12 cellular contexts compared by ENCODE assay signal in the genomic region with DNA sequence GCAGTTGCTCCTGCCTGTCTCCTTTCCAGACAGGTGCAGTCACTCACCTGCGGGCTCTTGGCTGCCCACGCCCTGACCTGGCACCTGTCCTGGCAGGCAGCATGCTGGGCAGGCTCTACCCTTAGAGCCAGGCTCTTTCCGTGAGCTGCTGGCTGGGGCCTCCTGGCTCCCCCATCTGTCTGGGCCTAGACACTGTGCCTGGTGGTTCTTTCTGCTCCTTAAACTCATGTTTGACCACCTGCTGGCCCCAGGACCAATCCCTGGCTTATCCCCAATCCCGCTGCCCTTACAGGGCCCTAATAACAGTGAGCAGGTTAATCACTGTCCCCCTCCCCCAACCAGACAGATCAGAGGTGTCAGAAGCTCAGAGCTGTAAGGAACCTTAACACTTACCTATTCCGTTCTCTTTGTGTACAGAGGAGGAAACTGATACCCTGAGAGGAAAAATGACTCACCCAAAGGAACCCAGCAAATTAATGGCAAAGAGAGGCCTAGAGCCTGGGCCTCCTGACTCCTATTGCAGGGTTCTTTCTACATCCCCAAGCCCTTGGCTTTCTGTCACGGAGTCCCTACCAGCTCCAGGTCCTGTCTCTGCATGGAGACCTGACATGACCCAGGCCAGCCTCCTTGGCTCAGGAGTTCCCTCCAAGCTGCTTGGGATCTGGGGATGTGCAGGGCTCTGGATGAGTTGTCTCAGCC. TPM values are rescaled to one million over a fixed set of nuclear protein-coding genes. Genes with fewer than 3 reads are reported as not detected.
DNase-seq lines count a peak whose midpoint lies in the region; ATAC-seq lines count a peak whose summit lies in the region.
"Had no signal": no experiment of that assay in that cellular context is flagged by ENCODE, and none has a peak within 500 bp of the region (broad histone marks: within the 10 kb centered on the region; RNA-seq: fewer than 3 reads in every experiment).

No MANE protein-coding gene starts in this region.

- no peaks in the 10 kb centered on the region for H3K27me3 Mint-ChIP-seq in CD8-positive, alpha-beta memory T cell
- H3K27me3 Mint-ChIP-seq in IgD-negative memory B cell: peaks cover 2% of the 10 kb centered on the region
- no peaks in the 10 kb centered on the region for H3K27me3 Mint-ChIP-seq in T-helper 17 cell

- peaks cover 39 to 57% (median 52%) of the 10 kb centered on the region in 3 donors for H3K4me1 Mint-ChIP-seq in CD8-positive, alpha-beta memory T cell
- H3K4me1 Mint-ChIP-seq in IgD-negative memory B cell (peaks cover 47 to 49% (median 48%) of the 10 kb centered on the region in 3 donors), T-helper 17 cell (peaks cover 41% of the 10 kb centered on the region)

- CTCF ChIA-PET in CD8-positive, alpha-beta memory T cell (lab: Charles Lee): interaction anchor here (1.1 kb wide), 1 partner anchor 20 kb away, joined by 3 read pairs; no protein-coding TSS in a partner anchor

- no peaks in the 10 kb centered on the region for H3K9me3 ChIP-seq in CD8-positive, alpha-beta memory T cell (ENCODE audit: low read length)
- no peaks in the 10 kb centered on the region for H3K9me3 ChIP-seq in T-helper 17 cell (ENCODE audit: control insufficient read depth, low read length, poor library complexity, severe bottlenecking)

- no peak for ATAC-seq in T-helper 17 cell
- no peak for ATAC-seq in HG03457 (IDR thresholded peaks at IDR 0.05; ENCODE audit: unreplicated experiment)

- H3K4me1 ChIP-seq in CD8-positive, alpha-beta memory T cell (ENCODE audit: insufficient read depth, low read length): peaks cover 48% of the 10 kb centered on the region

- H3K27ac ChIP-seq in CD8-positive, alpha-beta memory T cell (ENCODE audit: low read depth, low read length): no peak overlapping the region
- H3K27ac ChIP-seq: SK-N-MC had no signal

- POLR2A ChIA-PET in CD8-positive, alpha-beta memory T cell (lab: Charles Lee): interaction anchor here (0.5 kb wide), 1 partner anchor 7 kb away, joined by 4 read pairs; no protein-coding TSS in a partner anchor

- no peak overlapping the region for H3K4me3 ChIP-seq in CD8-positive, alpha-beta memory T cell (ENCODE audit: low read length)
- H3K4me3 ChIP-seq: SK-N-MC had no signal

- H3K27ac Mint-ChIP-seq in CD8-positive, alpha-beta memory T cell: peak overlapping the region in 7 of 8 donors; percentile 64 to 94 (median 87)
- H3K27ac Mint-ChIP-seq in IgD-negative memory B cell (peak overlapping the region; percentile 94 to 97 (median 94)), T-helper 17 cell (peak overlapping the region; percentile 100)

- no peak overlapping the region for H3K4me3 Mint-ChIP-seq in CD8-positive, alpha-beta memory T cell
- H3K4me3 Mint-ChIP-seq in IgD-negative memory B cell: peak overlapping the region in 3 of 4 donors; percentile 96
- no peak overlapping the region for H3K4me3 Mint-ChIP-seq in T-helper 17 cell

- peaks cover 0 to 5% (median 3%) of the 10 kb centered on the region in 5 donors for H3K9me3 Mint-ChIP-seq in CD8-positive, alpha-beta memory T cell
- no peaks in the 10 kb centered on the region for H3K9me3 Mint-ChIP-seq in IgD-negative memory B cell

- peaks cover 0 to 7% (median 0%) of the 10 kb centered on the region in 3 donors for H3K36me3 Mint-ChIP-seq in CD8-positive, alpha-beta memory T cell
- peaks cover 22% of the 10 kb centered on the region for H3K36me3 Mint-ChIP-seq in IgD-negative memory B cell
- H3K36me3 Mint-ChIP-seq in T-helper 17 cell (ENCODE audit: low read depth): peaks cover 4% of the 10 kb centered on the region

- DNase-seq in CD8-positive, alpha-beta memory T cell: no peak
- DNase-seq in T-helper 17 cell (no peak), iris pigment epithelial cell (ENCODE audit: low read depth) (peak; percentile 32), amygdala (lab: John Stamatoyannopoulos, UW) (no peak), HPDE6-E6E7 (ENCODE audit: extremely low spot score) (no peak)
- no peak for DNase-seq in activated effector memory CD4-positive, alpha-beta T cell treated with anti-CD3 and anti-CD28 coated beads, Interleukin-2, amount 50 U/mL, for 16 hours
- DNase-seq: aorta had no signal

- H3K27me3 ChIP-seq in CD8-positive, alpha-beta memory T cell (ENCODE audit: insufficient read depth, low read length, poor library complexity, severe bottlenecking): no peaks in the 10 kb centered on the region

- H3K36me3 ChIP-seq in CD8-positive, alpha-beta memory T cell (ENCODE audit: insufficient read depth, low read length): no peaks in the 10 kb centered on the region

RNA-seq across cellular contexts. Expression of gene RAB44, which starts 54.7 kb away (rescaled TPM):
- not detected for total RNA-seq in CD8-positive, alpha-beta memory T cell
- not detected for polyA plus RNA-seq in CD8-positive, alpha-beta memory T cell
- polyA plus RNA-seq in IgD-negative memory B cell: not detected
- under 1 TPM; 0.21 to 0.77 TPM for total RNA-seq in T-helper 17 cell
- total RNA-seq: H4, myocyte had no signal
- polyA plus RNA-seq: aorta had no signal

Comparison
In these comparisons a context has a peak if more than half of its experiments do, and no peak if none do; other contexts are left out.
1. H3K4me3 Mint-ChIP-seq: peak in IgD-negative memory B cell (3 of 4); none in CD8-positive, alpha-beta memory T cell (0 of 7) and T-helper 17 cell (single experiment).
2. Peak in every context shown above with its lines, with median percentiles within 50 percentile points of each other: H3K27ac Mint-ChIP-seq.